In the genomic region with DNA sequence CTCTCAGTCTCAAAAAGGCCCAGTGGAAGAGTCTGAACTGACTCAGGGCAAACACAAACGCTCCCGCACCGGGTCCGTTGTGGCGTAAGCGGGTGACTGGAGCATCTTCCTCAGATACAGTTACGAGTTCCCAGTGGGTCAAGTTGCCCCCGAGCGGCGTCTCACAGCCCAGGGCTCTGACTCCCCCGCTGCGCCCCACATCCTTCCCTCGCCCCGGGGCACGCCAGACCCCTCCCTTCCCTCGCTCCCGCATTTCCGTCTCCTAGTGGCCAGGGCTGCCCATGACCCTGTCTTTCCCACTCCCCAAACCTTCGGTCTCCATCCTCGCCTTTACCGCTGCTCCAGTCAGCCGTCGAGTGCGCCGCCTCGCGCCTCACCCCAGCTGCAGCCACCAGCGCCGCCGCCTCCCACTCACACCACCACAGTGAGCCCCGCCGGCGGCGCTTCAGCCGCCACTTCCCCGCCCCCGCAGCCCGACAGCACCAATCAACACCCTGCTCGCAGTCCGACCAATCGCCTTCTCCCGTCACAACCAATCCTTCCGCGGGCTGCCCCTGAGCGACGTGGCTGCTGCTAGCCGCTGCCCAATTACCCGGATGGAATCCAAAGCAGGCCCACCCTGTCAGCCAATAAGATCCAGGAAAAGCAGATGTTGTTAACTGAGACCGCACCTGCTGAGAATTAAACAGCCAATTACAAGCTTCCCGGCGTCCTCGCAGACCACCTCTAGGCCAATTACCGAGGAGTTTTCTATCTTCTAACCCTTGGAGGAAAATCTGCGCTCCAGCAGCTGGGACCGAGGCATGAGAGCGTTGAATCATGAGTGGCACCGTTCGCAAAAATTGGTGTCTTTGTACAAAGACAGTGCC, we compare ENCODE assay signal across 7 cellular contexts.
DNase-seq lines count a peak whose midpoint lies in the region; ATAC-seq, FAIRE-seq and TF ChIP-seq lines count a peak whose summit lies in the region.

A gene with protein sequence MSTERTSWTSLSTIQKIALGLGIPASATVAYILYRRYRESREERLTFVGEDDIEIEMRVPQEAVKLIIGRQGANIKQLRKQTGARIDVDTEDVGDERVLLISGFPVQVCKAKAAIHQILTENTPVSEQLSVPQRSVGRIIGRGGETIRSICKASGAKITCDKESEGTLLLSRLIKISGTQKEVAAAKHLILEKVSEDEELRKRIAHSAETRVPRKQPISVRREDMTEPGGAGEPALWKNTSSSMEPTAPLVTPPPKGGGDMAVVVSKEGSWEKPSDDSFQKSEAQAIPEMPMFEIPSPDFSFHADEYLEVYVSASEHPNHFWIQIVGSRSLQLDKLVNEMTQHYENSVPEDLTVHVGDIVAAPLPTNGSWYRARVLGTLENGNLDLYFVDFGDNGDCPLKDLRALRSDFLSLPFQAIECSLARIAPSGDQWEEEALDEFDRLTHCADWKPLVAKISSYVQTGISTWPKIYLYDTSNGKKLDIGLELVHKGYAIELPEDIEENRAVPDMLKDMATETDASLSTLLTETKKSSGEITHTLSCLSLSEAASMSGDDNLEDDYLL (minus strand): TSS at position 430 of the 869 bp plus-strand sequence. CDS start 7,478 bp downstream, outside the sequence.

- DNase-seq in GM18507 (ENCODE audit: extremely low spot score, insufficient read length, low read depth) = peak; percentile 97
- DNase-seq in NCI-H2029 (lab: John Stamatoyannopoulos, UW) = peak; percentile 97
- DNase-seq in T1000 (lab: John Stamatoyannopoulos, UW) = peak; percentile 93
- peak; percentile 100 for DNase-seq in astrocyte of the spinal cord (ENCODE audit: low read depth, low spot score)
- DNase-seq in hypothalamus (lab: John Stamatoyannopoulos, UW) = peak; percentile 74 to 99 (median 97)
- peak; percentile 99 for DNase-seq in retinal pigment epithelial cell (ENCODE audit: low read depth)

- peak within 1 kb of the TSS; percentile 83 for H3K4me3 ChIP-seq in astrocyte of the spinal cord (ENCODE audit: low read depth, low read length)
- H3K4me3 ChIP-seq in retinal pigment epithelial cell (ENCODE audit: low read length) = peak within 1 kb of the TSS; percentile 95

- peak; percentile 99 for FAIRE-seq in GM18507 (lab: Jason Lieb, UNC)

- peak; percentile 98 for ATAC-seq in HG02981 (IDR thresholded peaks at IDR 0.05; ENCODE audit: unreplicated experiment)

- TF ChIP-seq CTCF in astrocyte of the spinal cord (IDR thresholded peaks at IDR 0.05; ENCODE audit: low read depth, low read length) = peak; percentile 21
- TF ChIP-seq CTCF in retinal pigment epithelial cell (conservative IDR thresholded peaks at IDR 0.05; ENCODE audit: low read depth, low read length) = peak; percentile 18

- in situ Hi-C loops in astrocyte of the spinal cord (cut with HindIII; ENCODE audit: low sequenced_read_pairs) = no loop called here

Comparison
In these comparisons a context has a peak if more than half of its experiments do, and no peak if none do; other contexts are left out.
1. Peak in every context shown above with its lines: DNase-seq, ATAC-seq and H3K4me3 ChIP-seq.